In genomic region chr1:244451539-244451950, GRCh38 we compare ENCODE assay signal across 8 cellular contexts. TPM values are rescaled to one million over a fixed set of nuclear protein-coding genes. Genes with fewer than 3 reads are reported as not detected.
DNase-seq lines count a peak whose midpoint lies in the region; ATAC-seq, FAIRE-seq and TF ChIP-seq lines count a peak whose summit lies in the region.

Gene ADSS2, minus strand, starts transcription at chr1:244451909. Its CDS starts 92 bp downstream, at chr1:244451817.

- peak within 1 kb of the TSS; percentile 63 for H2AFZ ChIP-seq in astrocyte (ENCODE audit: low read depth, low read length)

- TF ChIP-seq CTCF in AG10803 (conservative IDR thresholded peaks at IDR 0.05; ENCODE audit: low read length) = no peak
- TF ChIP-seq CTCF in HFF-Myc (IDR thresholded peaks at IDR 0.05; ENCODE audit: low read depth, low read length, missing control alignments) = no peak
- TF ChIP-seq CTCF in astrocyte (IDR thresholded peaks at IDR 0.05; ENCODE audit: insufficient read depth, low read depth, low read length) = no peak
- TF ChIP-seq CTCF in right lobe of liver (IDR thresholded peaks at IDR 0.05) = no peak
- TF ChIP-seq CTCF in thoracic aorta (IDR thresholded peaks at IDR 0.05) = no peak

- H3K79me2 ChIP-seq in astrocyte (ENCODE audit: insufficient read depth, low read length) = peaks cover 50% of the 10 kb centered on the region

- peak within 1 kb of the TSS; percentile 93 for H3K4me3 Mint-ChIP-seq in astrocyte (ENCODE audit: unreplicated experiment)

- no peaks in the 10 kb centered on the region for H3K27me3 Mint-ChIP-seq in astrocyte (ENCODE audit: low read depth, unreplicated experiment)

- H3K9me3 Mint-ChIP-seq in astrocyte (ENCODE audit: unreplicated experiment) = no peaks in the 10 kb centered on the region

- no peaks in the 10 kb centered on the region for H3K36me3 ChIP-seq in astrocyte (ENCODE audit: insufficient read depth, low read length)
- H3K36me3 ChIP-seq in right lobe of liver = no peaks in the 10 kb centered on the region
- no peaks in the 10 kb centered on the region for H3K36me3 ChIP-seq in thoracic aorta

- H3K4me3 ChIP-seq in AG10803 (ENCODE audit: low read length) (peak within 1 kb of the TSS; percentile 84), HFF-Myc (replicated peaks; ENCODE audit: low read depth, low read length) (peak within 1 kb of the TSS; percentile 96), astrocyte (ENCODE audit: insufficient read depth, low read depth, low read length) (peak within 1 kb of the TSS; percentile 89), right lobe of liver (peak within 1 kb of the TSS; percentile 86 to 95 (median 92)), thoracic aorta (peak within 1 kb of the TSS; percentile 96)

- peaks cover 19% of the 10 kb centered on the region for H3K4me1 ChIP-seq in astrocyte (ENCODE audit: insufficient read depth, low read length)
- peaks cover 0 to 14% (median 6%) of the 10 kb centered on the region in 4 donors for H3K4me1 ChIP-seq in right lobe of liver
- peaks cover 15 to 41% of the 10 kb centered on the region in 2 donors for H3K4me1 ChIP-seq in thoracic aorta (ENCODE audit: control insufficient read depth in 1 of 2, low read depth in 2 of 2)

- 0% methylated on average over 12 of the region's 45 CpGs for WGBS in right lobe of liver (ENCODE audit: insufficient coverage, low coverage, low lambda C conversion rate, missing lambda C conversion rate)

- peaks cover 12% of the 10 kb centered on the region for H4K20me1 ChIP-seq in astrocyte (ENCODE audit: insufficient read depth, low read length)

- H3K27ac Mint-ChIP-seq in astrocyte (ENCODE audit: unreplicated experiment) = peak within 1 kb of the TSS; percentile 55

- no peaks in the 10 kb centered on the region for H3K9me3 ChIP-seq in astrocyte (ENCODE audit: insufficient read depth, low read depth, low read length)
- no peaks in the 10 kb centered on the region for H3K9me3 ChIP-seq in right lobe of liver
- no peaks in the 10 kb centered on the region for H3K9me3 ChIP-seq in thoracic aorta

- ATAC-seq in right lobe of liver (peak in 1 of 4 donors; percentile 35), thoracic aorta (ENCODE audit: insufficient number of reproducible peaks, low FRiP score, low read depth) (no peak), HG03457 (IDR thresholded peaks at IDR 0.05; ENCODE audit: unreplicated experiment) (no peak)

- TF ChIP-seq POLR2A in right lobe of liver (IDR thresholded peaks at IDR 0.05) = peak; percentile 94

- H3K9ac ChIP-seq in astrocyte (ENCODE audit: low read length) = peak within 1 kb of the TSS; percentile 97

- FAIRE-seq in astrocyte (lab: Jason Lieb, UNC) = no peak

- intact Hi-C loops in right lobe of liver (cut with DNase I) = no loop called here

- DNase-seq in AG10803 (ENCODE audit: low read depth) = no peak
- no peak for DNase-seq in HFF-Myc (ENCODE audit: extremely low read depth, low read depth)
- no peak for DNase-seq in astrocyte (ENCODE audit: low read depth)
- DNase-seq in right lobe of liver = no peak
- no peak for DNase-seq in thoracic aorta (ENCODE audit: low spot score)
- DNase-seq in NOMO-1 (lab: John Stamatoyannopoulos, UW; ENCODE audit: unreplicated experiment in 2 of 2) = no peak
- DNase-seq in NCI-H2081 treated with DMSO at 0.1 percent for 48 hours (lab: John Stamatoyannopoulos, UW) = no peak

- H3K4me1 Mint-ChIP-seq in astrocyte (ENCODE audit: low read depth, unreplicated experiment) = peaks cover 31% of the 10 kb centered on the region

- H3K36me3 Mint-ChIP-seq in astrocyte (ENCODE audit: low read depth, unreplicated experiment) = peaks cover 3% of the 10 kb centered on the region

- H3K4me2 ChIP-seq in astrocyte (ENCODE audit: low read length) = peak within 1 kb of the TSS; percentile 94

- H3K27ac ChIP-seq in astrocyte (ENCODE audit: low read depth, low read length) (peak within 1 kb of the TSS; percentile 90), right lobe of liver (peak within 1 kb of the TSS; percentile 89 to 96 (median 90)), thoracic aorta (peak within 1 kb of the TSS; percentile 94 to 97)

- H3K27me3 ChIP-seq in astrocyte (ENCODE audit: insufficient read depth, low read length) (no peaks in the 10 kb centered on the region), right lobe of liver (no peaks in the 10 kb centered on the region), thoracic aorta (replicated peaks; ENCODE audit: insufficient read depth) (no peaks in the 10 kb centered on the region)

RNA-seq across cellular contexts. Expression of gene ADSS2, which starts in this region (rescaled TPM):
- total RNA-seq in astrocyte (53.9 and 54.4 TPM in 2 replicates), right lobe of liver (10 to 100 TPM in 5 of 6 experiments, 1 to 10 TPM in 1; 9.8 to 16.1 (median 14.5) TPM), thoracic aorta (10 to 100 TPM; 51.7 to 53.2 TPM)
